In genomic region chr9:122128007-122128406, GRCh38 we compare ENCODE assay signal across 24 cellular contexts. TPM values are rescaled to one million over a fixed set of nuclear protein-coding genes. Genes with fewer than 3 reads are reported as not detected.
"Had no signal": no experiment of that assay in that cellular context is flagged by ENCODE, and none has a peak within 500 bp of the region (broad histone marks: within the 10 kb centered on the region; RNA-seq: fewer than 3 reads in every experiment).

No MANE protein-coding gene starts in this region.

- H3K4me3 Mint-ChIP-seq: activated CD4-positive, alpha-beta T cell treated with anti-CD3 and anti-CD28 coated beads for 36 hours; activated CD8-positive, alpha-beta memory T cell treated with anti-CD3 and anti-CD28 coated beads, Interleukin-2, amount 10 ng/mL, durations not matched to agents 7 days and 5 days; activated CD8-positive, alpha-beta T cell treated with anti-CD3 and anti-CD28 coated beads, Interleukin-2, amount 10 ng/mL, durations not matched to agents 7 days and 5 days; activated T-cell treated with anti-CD3 and anti-CD28 coated beads, Interleukin-2, amount 50 U/mL, for 72 hours; central memory CD8-positive, alpha-beta T cell had no signal

- H3K27ac Mint-ChIP-seq: activated CD4-positive, alpha-beta T cell treated with anti-CD3 and anti-CD28 coated beads for 36 hours; activated CD8-positive, alpha-beta T cell treated with anti-CD3 and anti-CD28 coated beads, Interleukin-2, amount 10 ng/mL, durations not matched to agents 7 days and 5 days; activated T-cell treated with anti-CD3 and anti-CD28 coated beads, Interleukin-2, amount 50 U/mL, for 72 hours had no signal

- H3K9me3 Mint-ChIP-seq: activated T-cell treated with anti-CD3 and anti-CD28 coated beads, Interleukin-2, amount 50 U/mL, for 72 hours; central memory CD8-positive, alpha-beta T cell had no signal

- H3K4me1 ChIP-seq: breast epithelium, colonic mucosa had no signal

- H3K27ac ChIP-seq: colonic mucosa, left lung, pancreas, prostate gland, spleen, testis, transverse colon had no signal

- ATAC-seq: activated CD8-positive, alpha-beta T cell treated with anti-CD3 and anti-CD28 coated beads, Interleukin-2, amount 10 ng/mL, durations not matched to agents 7 days and 5 days; activated T-cell treated with anti-CD3 and anti-CD28 coated beads, Interleukin-2, amount 50 U/mL, for 72 hours; left lung; mucosa of descending colon; pancreas had no signal

- H3K27me3 ChIP-seq: pancreas, testis had no signal

- DNase-seq: activated CD4-positive, CD25-positive, alpha-beta regulatory T cell; activated CD8-positive, alpha-beta T cell treated with anti-CD3 and anti-CD28 coated beads, Interleukin-2, amount 10 ng/mL, durations not matched to agents 7 days and 5 days; activated T-cell treated with anti-CD3 and anti-CD28 coated beads, Interleukin-2, amount 50 U/mL, for 72 hours; colonic mucosa; effector memory CD4-positive, alpha-beta T cell; kidney glomerular epithelial cell; left lung; mucosa of descending colon; pancreas; spleen; stimulated activated naive CD4-positive, alpha-beta T cell treated with Interleukin-2 at 50 U/mL for 16 hours; testis; transverse colon had no signal

- H3K9me3 ChIP-seq: breast epithelium, colonic mucosa, left lung, mucosa of descending colon, pancreas, prostate gland, spleen, testis, transverse colon had no signal

- H3K4me3 ChIP-seq: breast epithelium, colonic mucosa, left lung, mucosa of descending colon, pancreas, prostate gland, spleen, testis, transverse colon had no signal

- H3K36me3 Mint-ChIP-seq: activated CD8-positive, alpha-beta memory T cell treated with anti-CD3 and anti-CD28 coated beads, Interleukin-2, amount 10 ng/mL, durations not matched to agents 7 days and 5 days had no signal

- H3K36me3 ChIP-seq: breast epithelium, colonic mucosa, left lung, pancreas, prostate gland, spleen, transverse colon had no signal

RNA-seq across cellular contexts. Expression of gene MORN5, which starts 31.7 kb away (rescaled TPM):
- total RNA-seq: activated CD4-positive, alpha-beta T cell treated with anti-CD3 and anti-CD28 coated beads for 36 hours; activated CD8-positive, alpha-beta memory T cell treated with anti-CD3 and anti-CD28 coated beads, Interleukin-2, amount 10 ng/mL, durations not matched to agents 7 days and 5 days; activated CD8-positive, alpha-beta T cell treated with anti-CD3 and anti-CD28 coated beads, Interleukin-2, amount 10 ng/mL, durations not matched to agents 7 days and 5 days; activated T-cell treated with anti-CD3 and anti-CD28 coated beads, Interleukin-2, amount 50 U/mL, for 72 hours; breast epithelium; dermis microvascular lymphatic vessel endothelial cell; lung microvascular endothelial cell; mesenteric fat pad; myocyte; T-helper 1 cell treated with Interleukin-12 subunit alpha and Interleukin-12 subunit beta and Interleukin-4 antibody, amounts not matched to agents 30 ng/mL and 1 ng/mL, for 36 hours had no signal
- polyA plus RNA-seq: neural cell, spleen had no signal
